Comparison of ENCODE assay signal across 14 cellular contexts in genomic region chr20:54122189-54122588, GRCh38. TPM values are rescaled to one million over a fixed set of nuclear protein-coding genes. Genes with fewer than 3 reads are reported as not detected.
DNase-seq lines count a peak whose midpoint lies in the region; ATAC-seq, FAIRE-seq and TF ChIP-seq lines count a peak whose summit lies in the region.
"Had no signal": no experiment of that assay in that cellular context is flagged by ENCODE, and none has a peak within 500 bp of the region (broad histone marks: within the 10 kb centered on the region; RNA-seq: fewer than 3 reads in every experiment).

No MANE protein-coding gene starts in this region.

- H3K4me3 Mint-ChIP-seq in nephron, result no peak overlapping the region
- H3K4me3 Mint-ChIP-seq in activated naive CD4-positive, alpha-beta T cell treated with anti-CD3 and anti-CD28 coated beads, Interleukin-2, amount 10 ng/mL, durations not matched to agents 7 days and 5 days, result no peak overlapping the region

- no peaks in the 10 kb centered on the region for H3K27me3 Mint-ChIP-seq in nephron (ENCODE audit: low read depth)
- H3K27me3 Mint-ChIP-seq in activated naive CD4-positive, alpha-beta T cell treated with anti-CD3 and anti-CD28 coated beads, Interleukin-2, amount 10 ng/mL, durations not matched to agents 7 days and 5 days, result peaks cover 3% of the 10 kb centered on the region

- H3K27ac ChIP-seq in A673 (ENCODE audit: low read depth, low read length, poor library complexity, severe bottlenecking), result no peak overlapping the region
- H3K27ac ChIP-seq: left ventricle myocardium inferior had no signal

- H3K9me3 ChIP-seq in A673 (ENCODE audit: low read depth, low read length, poor library complexity, severe bottlenecking), result no peaks in the 10 kb centered on the region
- H3K9me3 ChIP-seq: Caco-2, left ventricle myocardium inferior had no signal

- intact Hi-C loops in A673 (cut with micrococcal nuclease; ENCODE audit: unreplicated experiment), result no loop called here

- POLR2A ChIA-PET in A673 (lab: Charles Lee; ENCODE audit: low non-redundant PET), result no interaction called here

- no peaks in the 10 kb centered on the region for H3K4me1 ChIP-seq in A673 (ENCODE audit: insufficient read depth, low read length, poor library complexity, severe bottlenecking)
- H3K4me1 ChIP-seq: left ventricle myocardium inferior had no signal

- H3K27me3 ChIP-seq in bronchial epithelial cell (ENCODE audit: control insufficient read depth, insufficient read depth, low read length) (no peaks in the 10 kb centered on the region), A673 (replicated peaks; ENCODE audit: insufficient read depth, low read depth, low read length, poor library complexity) (no peaks in the 10 kb centered on the region)

- no peak for TF ChIP-seq CTCF in bronchial epithelial cell (IDR thresholded peaks at IDR 0.05; ENCODE audit: insufficient read depth, low read length, severe bottlenecking)
- no peak for TF ChIP-seq CTCF in nephron (IDR thresholded peaks at IDR 0.05; ENCODE audit: unreplicated experiment in 3 of 3)
- no peak for TF ChIP-seq CTCF in A673 (conservative IDR thresholded peaks at IDR 0.05; ENCODE audit: low read depth, low read length)

- CTCF ChIA-PET in activated naive CD4-positive, alpha-beta T cell treated with anti-CD3 and anti-CD28 coated beads, Interleukin-2, amount 10 ng/mL, durations not matched to agents 7 days and 5 days (lab: Charles Lee), result no interaction called here
- CTCF ChIA-PET in A673 (lab: Charles Lee), result no interaction called here

- DNase-seq in HS-5 (ENCODE audit: low read depth), result peak; percentile 98
- DNase-seq in bronchial epithelial cell (ENCODE audit: low read depth), result peak; percentile 88
- no peak for DNase-seq in DMS114 treated with DMSO at 0.1 percent for 48 hours (lab: John Stamatoyannopoulos, UW; ENCODE audit: unreplicated experiment)
- no peak for DNase-seq in iPS-NIHi11 (ENCODE audit: low spot score)
- no peak for DNase-seq in activated naive CD4-positive, alpha-beta T cell treated with anti-CD3 and anti-CD28 coated beads, Interleukin-2, amount 10 ng/mL, durations not matched to agents 7 days and 5 days
- no peak for DNase-seq in A673 (ENCODE audit: low spot score)
- DNase-seq: Caco-2, left ventricle myocardium inferior, NCI-H1417 had no signal

- H3K36me3 ChIP-seq in bronchial epithelial cell (ENCODE audit: control insufficient read depth, insufficient read depth, low read length) (no peaks in the 10 kb centered on the region), A673 (ENCODE audit: insufficient read depth, low read length, poor library complexity, severe bottlenecking) (no peaks in the 10 kb centered on the region)
- H3K36me3 ChIP-seq: left ventricle myocardium inferior had no signal

- H3K4me1 Mint-ChIP-seq in nephron, result peaks cover 4% of the 10 kb centered on the region
- no peaks in the 10 kb centered on the region for H3K4me1 Mint-ChIP-seq in activated naive CD4-positive, alpha-beta T cell treated with anti-CD3 and anti-CD28 coated beads, Interleukin-2, amount 10 ng/mL, durations not matched to agents 7 days and 5 days

- peak overlapping the region in 2 of 3 experiments; percentile 66 to 82 for H3K27ac Mint-ChIP-seq in nephron
- no peak overlapping the region for H3K27ac Mint-ChIP-seq in activated naive CD4-positive, alpha-beta T cell treated with anti-CD3 and anti-CD28 coated beads, Interleukin-2, amount 10 ng/mL, durations not matched to agents 7 days and 5 days

- peak; percentile 71 for ATAC-seq in GM18511 (IDR thresholded peaks at IDR 0.05; ENCODE audit: unreplicated experiment)

- H3K36me3 Mint-ChIP-seq in nephron (ENCODE audit: low read depth), result no peaks in the 10 kb centered on the region
- H3K36me3 Mint-ChIP-seq in activated naive CD4-positive, alpha-beta T cell treated with anti-CD3 and anti-CD28 coated beads, Interleukin-2, amount 10 ng/mL, durations not matched to agents 7 days and 5 days, result no peaks in the 10 kb centered on the region

- no peak overlapping the region for H3K4me3 ChIP-seq in bronchial epithelial cell (ENCODE audit: low read depth, low read length)
- H3K4me3 ChIP-seq in A673 (ENCODE audit: low read depth, low read length, poor library complexity, severe bottlenecking), result no peak overlapping the region
- H3K4me3 ChIP-seq: left ventricle myocardium inferior had no signal

- FAIRE-seq in bronchial epithelial cell (lab: Jason Lieb, UNC), result no peak
- FAIRE-seq: endothelial cell of umbilical vein, H1 had no signal

- BruUV-seq in A673 (replicated peaks; lab: Mats Ljungman, UMichigan), result no TSS peak

- H3K9me3 Mint-ChIP-seq in nephron, result no peaks in the 10 kb centered on the region
- H3K9me3 Mint-ChIP-seq in activated naive CD4-positive, alpha-beta T cell treated with anti-CD3 and anti-CD28 coated beads, Interleukin-2, amount 10 ng/mL, durations not matched to agents 7 days and 5 days, result no peaks in the 10 kb centered on the region

RNA-seq across cellular contexts. Expression of gene CYP24A1, which starts 51.6 kb away (rescaled TPM):
- 6.9 and 8.7 TPM in 2 replicates for total RNA-seq in bronchial epithelial cell
- total RNA-seq in A673 (2021), result 0.33 and 0.56 TPM in 2 replicates
- total RNA-seq: endothelial cell of umbilical vein, H1, left ventricle myocardium inferior, pulmonary artery endothelial cell had no signal

RNA-seq across cellular contexts. Expression of gene BCAS1, which starts 51.8 kb away (rescaled TPM):
- total RNA-seq in bronchial epithelial cell (0.90 TPM in 1 of 2 replicates, not detected in the other), A673 (2021) (1.4 and 2.6 TPM in 2 replicates)
- total RNA-seq: endothelial cell of umbilical vein, left ventricle myocardium inferior, pulmonary artery endothelial cell had no signal

Comparison
In these comparisons a context has a peak if more than half of its experiments do, and no peak if none do; other contexts are left out.
1. DNase-seq: peak in HS-5 (single experiment) and bronchial epithelial cell (single experiment); none in DMS114 treated with DMSO at 0.1 percent for 48 hours (single experiment), iPS-NIHi11 (single experiment), activated naive CD4-positive, alpha-beta T cell treated with anti-CD3 and anti-CD28 coated beads, Interleukin-2, amount 10 ng/mL, durations not matched to agents 7 days and 5 days (single experiment) and A673 (single experiment).